In genomic region chr22:29009148-29009547, GRCh38 we compare ENCODE assay signal across 18 cellular contexts. TPM values are rescaled to one million over a fixed set of nuclear protein-coding genes. Genes with fewer than 3 reads are reported as not detected.
DNase-seq lines count a peak whose midpoint lies in the region; ATAC-seq and TF ChIP-seq lines count a peak whose summit lies in the region.
"Had no signal": no experiment of that assay in that cellular context is flagged by ENCODE, and none has a peak within 500 bp of the region (broad histone marks: within the 10 kb centered on the region; RNA-seq: fewer than 3 reads in every experiment).

No MANE protein-coding gene starts in this region.

- no peaks in the 10 kb centered on the region for H3K23me2 ChIP-seq in H9 (ENCODE audit: insufficient read length, low read depth, low read length, poor library complexity, severe bottlenecking)

- WGBS in H9 (ENCODE audit: extremely low coverage, insufficient read length, low lambda C conversion rate) = no CpG with 5 or more reads among the region's 5 CpGs
- 55 to 57% methylated on average over 5 of the region's 5 CpGs for WGBS in heart right ventricle, 2 donors

- no peak overlapping the region for H3K4me2 ChIP-seq in H9 (ENCODE audit: insufficient read depth, insufficient read length, low read length)

- H2BK120ac ChIP-seq in H9 (ENCODE audit: low read depth, low read length, poor library complexity, severe bottlenecking) = no peak overlapping the region

- H3K79me2 ChIP-seq in H9 (ENCODE audit: insufficient read depth, low read length) = peaks cover 4% of the 10 kb centered on the region; the same call in 1 of the 2 replicates

- H3K27ac Mint-ChIP-seq in H9 = peak overlapping the region in 1 of 3 experiments; percentile 35; a peak in 2 of 7 replicates
- H3K27ac Mint-ChIP-seq in nephron = peak overlapping the region; percentile 55 to 84 (median 60)
- H3K27ac Mint-ChIP-seq in activated CD8-positive, alpha-beta T cell treated with anti-CD3 and anti-CD28 coated beads for 36 hours = no peak overlapping the region
- H3K27ac Mint-ChIP-seq: CD4-positive, CD25-positive, alpha-beta regulatory T cell had no signal

- H2AFZ ChIP-seq in H9 (ENCODE audit: low read length) = no peak overlapping the region
- H2AFZ ChIP-seq: GM23248 had no signal

- CTCF ChIA-PET in activated CD8-positive, alpha-beta T cell treated with anti-CD3 and anti-CD28 coated beads for 36 hours (lab: Charles Lee) = no interaction called here

- no peak for DNase-seq in H9
- DNase-seq in ascending aorta (ENCODE audit: low spot score in 2 of 2) = no peak
- DNase-seq in heart right ventricle = peak in 1 of 2 donors; percentile 11
- DNase-seq in NCI-H1105 (lab: John Stamatoyannopoulos, UW) = no peak
- DNase-seq in GM19240 (ENCODE audit: insufficient read length, low spot score) = no peak
- DNase-seq in activated CD8-positive, alpha-beta T cell treated with anti-CD3 and anti-CD28 coated beads for 36 hours = no peak
- DNase-seq: CD4-positive, CD25-positive, alpha-beta regulatory T cell; GM23248; NCI-H146; NCI-H2227 treated with DMSO at 0.1 percent for 48 hours; NCI-H526 had no signal

- no peak overlapping the region for H3K4ac ChIP-seq in H9 (ENCODE audit: low read depth, low read length)

- no peak overlapping the region for H4K91ac ChIP-seq in H9 (ENCODE audit: insufficient read length, low read depth, low read length)

- H3K18ac ChIP-seq in H9 (ENCODE audit: insufficient read length, low read depth, low read length) = no peak overlapping the region

- H4K20me1 ChIP-seq in H9 (ENCODE audit: control insufficient read depth, insufficient read depth, insufficient read length) = no peaks in the 10 kb centered on the region

- H2BK20ac ChIP-seq in H9 (ENCODE audit: low read depth, low read length, poor library complexity, severe bottlenecking) = no peak overlapping the region

- H3K9me3 ChIP-seq in H9 (ENCODE audit: control insufficient read depth, low read depth, low read length) (no peaks in the 10 kb centered on the region), ascending aorta (no peaks in the 10 kb centered on the region), heart right ventricle (no peaks in the 10 kb centered on the region)

- H3K4me3 ChIP-seq in ascending aorta (no peak overlapping the region), heart right ventricle (no peak overlapping the region)
- H3K4me3 ChIP-seq: GM12878, GM23248, K562 had no signal

- H3K36me3 Mint-ChIP-seq in H9 (ENCODE audit: insufficient read depth in 1 of 3, low read depth in 3 of 3) (peaks cover 1 to 19% (median 5%) of the 10 kb centered on the region in 3 experiments; a peak in 2 of 7 replicates), nephron (ENCODE audit: low read depth) (peaks cover 16% of the 10 kb centered on the region)
- no peaks in the 10 kb centered on the region for H3K36me3 Mint-ChIP-seq in activated CD8-positive, alpha-beta T cell treated with anti-CD3 and anti-CD28 coated beads for 36 hours (ENCODE audit: low read depth)
- H3K36me3 Mint-ChIP-seq: CD4-positive, CD25-positive, alpha-beta regulatory T cell had no signal

- no peak for TF ChIP-seq CTCF in H9 (conservative IDR thresholded peaks at IDR 0.05)
- TF ChIP-seq CTCF in ascending aorta (IDR thresholded peaks at IDR 0.05) = no peak
- no peak for TF ChIP-seq CTCF in heart right ventricle (IDR thresholded peaks at IDR 0.05)
- TF ChIP-seq CTCF in nephron (IDR thresholded peaks at IDR 0.05; ENCODE audit: unreplicated experiment in 3 of 3) = no peak
- no peak for TF ChIP-seq CTCF in activated CD8-positive, alpha-beta T cell treated with anti-CD3 and anti-CD28 coated beads for 36 hours (IDR thresholded peaks at IDR 0.05)

- H3K27me3 Mint-ChIP-seq in H9 (ENCODE audit: low read depth) (no peaks in the 10 kb centered on the region), nephron (ENCODE audit: low read depth) (peaks cover 7% of the 10 kb centered on the region)
- H3K27me3 Mint-ChIP-seq in activated CD8-positive, alpha-beta T cell treated with anti-CD3 and anti-CD28 coated beads for 36 hours = peaks cover 28% of the 10 kb centered on the region
- H3K27me3 Mint-ChIP-seq: CD4-positive, CD25-positive, alpha-beta regulatory T cell had no signal

- H3K79me1 ChIP-seq in H9 (ENCODE audit: insufficient read depth, low read depth, low read length, poor library complexity, severe bottlenecking) = peaks cover 8% of the 10 kb centered on the region

- ATAC-seq in heart right ventricle (peak in 7 of 8 donors; percentile 32 to 72 (median 49)), GM21825 (IDR thresholded peaks at IDR 0.05; ENCODE audit: unreplicated experiment) (no peak)
- no peak for ATAC-seq in activated CD8-positive, alpha-beta T cell treated with anti-CD3 and anti-CD28 coated beads for 36 hours
- ATAC-seq: GM12878, K562 had no signal

- intact Hi-C loops in ascending aorta (cut with DNase I) = loop anchor here (1.0 kb wide), 1 partner anchor 21 kb away; no protein-coding TSS in a partner anchor
- intact Hi-C loops in heart right ventricle (cut with DNase I) = no loop called here
- intact Hi-C loops in activated CD8-positive, alpha-beta T cell treated with anti-CD3 and anti-CD28 coated beads for 36 hours (cut with micrococcal nuclease) = no loop called here

- H3K14ac ChIP-seq in H9 (ENCODE audit: insufficient read depth, low read length) = no peak overlapping the region

- H3K27me3 ChIP-seq in H9 (ENCODE audit: insufficient read depth, low read length) (no peaks in the 10 kb centered on the region), ascending aorta (no peaks in the 10 kb centered on the region), heart right ventricle (peaks cover 0 to 8% (median 0%) of the 10 kb centered on the region in 7 donors)

- no peak overlapping the region for H2AK5ac ChIP-seq in H9 (ENCODE audit: insufficient read length, low read length)

- no peak overlapping the region for H4K8ac ChIP-seq in H9 (replicated peaks; ENCODE audit: insufficient read length, low read depth, low read length)

- no peak overlapping the region for H2BK5ac ChIP-seq in H9 (ENCODE audit: insufficient read length, low read length)

- no peak overlapping the region for H3T11ph ChIP-seq in H9 (ENCODE audit: low read length)

- POLR2A ChIA-PET in activated CD8-positive, alpha-beta T cell treated with anti-CD3 and anti-CD28 coated beads for 36 hours (lab: Charles Lee) = interaction anchor here (1.0 kb wide), 1 partner anchor 124 kb away, joined by 3 read pairs; no protein-coding TSS in a partner anchor

- H3K56ac ChIP-seq in H9 (ENCODE audit: insufficient read length, low read depth, low read length) = no peak overlapping the region

- H3K27ac ChIP-seq in H9 (ENCODE audit: insufficient read length, low read depth, low read length) (no peak overlapping the region), ascending aorta (peak overlapping the region; percentile 35 to 74), heart right ventricle (peak overlapping the region in 5 of 10 donors; percentile 26 to 62 (median 41))
- H3K27ac ChIP-seq: GM23248, HL-60, RWPE1 had no signal

- H3K9me3 Mint-ChIP-seq in H9 = no peaks in the 10 kb centered on the region
- H3K9me3 Mint-ChIP-seq in nephron = no peaks in the 10 kb centered on the region
- no peaks in the 10 kb centered on the region for H3K9me3 Mint-ChIP-seq in activated CD8-positive, alpha-beta T cell treated with anti-CD3 and anti-CD28 coated beads for 36 hours
- H3K9me3 Mint-ChIP-seq: CD4-positive, CD25-positive, alpha-beta regulatory T cell had no signal

- H4K5ac ChIP-seq in H9 (ENCODE audit: insufficient read length, low read depth, low read length) = no peak overlapping the region

- peaks cover 5% of the 10 kb centered on the region for H3K4me1 ChIP-seq in H9 (ENCODE audit: insufficient read depth, low read length)
- peaks cover 8 to 38% of the 10 kb centered on the region in 2 donors for H3K4me1 ChIP-seq in ascending aorta
- H3K4me1 ChIP-seq in heart right ventricle = peaks cover 6 to 57% (median 33%) of the 10 kb centered on the region in 9 donors

- H3K4me1 Mint-ChIP-seq in H9 (peaks cover 67 to 76% of the 10 kb centered on the region in 2 experiments), nephron (peaks cover 73% of the 10 kb centered on the region)
- peaks cover 6% of the 10 kb centered on the region for H3K4me1 Mint-ChIP-seq in activated CD8-positive, alpha-beta T cell treated with anti-CD3 and anti-CD28 coated beads for 36 hours (ENCODE audit: low read depth)

- no peak overlapping the region for H3K23ac ChIP-seq in H9 (ENCODE audit: insufficient read length, low read depth, low read length)

- H3K4me3 Mint-ChIP-seq in H9 (no peak overlapping the region), nephron (no peak overlapping the region)
- H3K4me3 Mint-ChIP-seq in activated CD8-positive, alpha-beta T cell treated with anti-CD3 and anti-CD28 coated beads for 36 hours = no peak overlapping the region
- H3K4me3 Mint-ChIP-seq: CD4-positive, CD25-positive, alpha-beta regulatory T cell had no signal

- H2BK15ac ChIP-seq in H9 (ENCODE audit: low read depth, low read length) = 0 out of 2 replicates have a peak overlapping the region, but pooled peaks have one; percentile 68

- H2BK12ac ChIP-seq in H9 (ENCODE audit: insufficient read length, low read depth, low read length) = no peak overlapping the region

- H3K9ac ChIP-seq in H9 (ENCODE audit: extremely low read depth, insufficient read length, low read length) = no peak overlapping the region
- H3K9ac ChIP-seq: GM23248 had no signal

- H3K36me3 ChIP-seq in ascending aorta (no peaks in the 10 kb centered on the region), heart right ventricle (no peaks in the 10 kb centered on the region)

RNA-seq across cellular contexts. Expression of gene C22orf31, which starts 52.5 kb away (rescaled TPM):
- total RNA-seq in H9 (2021) (not detected in 2 replicates), ascending aorta (not detected), heart right ventricle (under 1 TPM in 1 of 10 donors, not detected in 9; 0.24 TPM)
- polyA plus RNA-seq in heart right ventricle = not detected
- total RNA-seq in activated CD8-positive, alpha-beta T cell treated with anti-CD3 and anti-CD28 coated beads for 36 hours = not detected
- total RNA-seq: A673; CD4-positive, CD25-positive, alpha-beta regulatory T cell; GM12878; GM23248; K562 had no signal
- polyA plus RNA-seq: CD4-positive, CD25-positive, alpha-beta regulatory T cell; GM12878; GM23248; K562 had no signal

Comparison
In these comparisons a context has a peak if more than half of its experiments do, and no peak if none do; other contexts are left out.
1. ATAC-seq: peak in heart right ventricle (7 of 8); none in GM21825 (single experiment) and activated CD8-positive, alpha-beta T cell treated with anti-CD3 and anti-CD28 coated beads for 36 hours (single experiment).